9 cellular contexts compared by ENCODE assay signal in genomic region chr16:46949216-46949892, GRCh38. TPM values are rescaled to one million over a fixed set of nuclear protein-coding genes. Genes with fewer than 3 reads are reported as not detected.
DNase-seq lines count a peak whose midpoint lies in the region; ATAC-seq and TF ChIP-seq lines count a peak whose summit lies in the region.
"Had no signal": no experiment of that assay in that cellular context is flagged by ENCODE, and none has a peak within 500 bp of the region (broad histone marks: within the 10 kb centered on the region; RNA-seq: fewer than 3 reads in every experiment).

No MANE protein-coding gene starts in this region.

- intact Hi-C loops in naive thymus-derived CD4-positive, alpha-beta T cell (cut with micrococcal nuclease), result loop anchor here (2.0 to 5.0 kb wide), 2 partner anchors 87 to 193 kb away; partner anchors contain the start of gene NETO2 (in 2 of the 2)

- no peaks in the 10 kb centered on the region for H3K9me3 Mint-ChIP-seq in GM23338
- H3K9me3 Mint-ChIP-seq in activated T-cell treated with anti-CD3 and anti-CD28 coated beads, Interleukin-2, amount 50 U/mL, for 4 hours, result no peaks in the 10 kb centered on the region
- H3K9me3 Mint-ChIP-seq in naive thymus-derived CD4-positive, alpha-beta T cell, result no peaks in the 10 kb centered on the region

- H3K79me2 ChIP-seq in GM23338 (replicated peaks; ENCODE audit: insufficient read depth), result no peaks in the 10 kb centered on the region

- no peaks in the 10 kb centered on the region for H3K9me2 ChIP-seq in GM23338 (ENCODE audit: insufficient read depth)

- H4K20me1 ChIP-seq in GM23338 (replicated peaks; ENCODE audit: insufficient read depth), result no peaks in the 10 kb centered on the region

- no peak overlapping the region for H3K27ac ChIP-seq in GM23338 (ENCODE audit: low read depth)
- H3K27ac ChIP-seq in naive thymus-derived CD4-positive, alpha-beta T cell (ENCODE audit: low read depth, low read length), result no peak overlapping the region

- CTCF ChIA-PET in naive thymus-derived CD4-positive, alpha-beta T cell (lab: Charles Lee), result interaction anchor here (0.6 to 1.4 kb wide), 3 partner anchors 17 to 1216 kb away, joined by 4 to 6 read pairs (median 4); no protein-coding TSS in a partner anchor

- no peak overlapping the region for H3K27ac Mint-ChIP-seq in GM23338
- H3K27ac Mint-ChIP-seq in naive thymus-derived CD4-positive, alpha-beta T cell, result no peak overlapping the region

- no peaks in the 10 kb centered on the region for H3K27me3 ChIP-seq in GM23338 (ENCODE audit: insufficient read depth)
- no peaks in the 10 kb centered on the region for H3K27me3 ChIP-seq in naive thymus-derived CD4-positive, alpha-beta T cell (ENCODE audit: control insufficient read depth in 2 of 2, insufficient read depth in 2 of 2, low read length in 2 of 2)

- H3K27me3 Mint-ChIP-seq in GM23338 (ENCODE audit: insufficient read depth, low read depth, poor library complexity), result peaks cover 7% of the 10 kb centered on the region
- no peaks in the 10 kb centered on the region for H3K27me3 Mint-ChIP-seq in activated T-cell treated with anti-CD3 and anti-CD28 coated beads, Interleukin-2, amount 50 U/mL, for 4 hours (ENCODE audit: low read depth)
- no peaks in the 10 kb centered on the region for H3K27me3 Mint-ChIP-seq in naive thymus-derived CD4-positive, alpha-beta T cell

- no peak overlapping the region for H3K4me3 ChIP-seq in GM23338
- H3K4me3 ChIP-seq in naive thymus-derived CD4-positive, alpha-beta T cell (ENCODE audit: low read length), result no peak overlapping the region

- H3K4me2 ChIP-seq in GM23338, result no peak overlapping the region

- peak overlapping the region; percentile 32 for H2AFZ ChIP-seq in GM23338

- H3K4me1 ChIP-seq in GM23338 (ENCODE audit: insufficient read depth), result no peaks in the 10 kb centered on the region
- H3K4me1 ChIP-seq in naive thymus-derived CD4-positive, alpha-beta T cell (ENCODE audit: control insufficient read depth in 2 of 2, insufficient read depth in 2 of 2, low read length in 2 of 2), result no peaks in the 10 kb centered on the region

- H3K36me3 Mint-ChIP-seq in GM23338 (ENCODE audit: low read depth), result peaks cover 4% of the 10 kb centered on the region; the same call in 2 of the 3 replicates
- H3K36me3 Mint-ChIP-seq in activated T-cell treated with anti-CD3 and anti-CD28 coated beads, Interleukin-2, amount 50 U/mL, for 4 hours (ENCODE audit: insufficient read depth), result peaks cover 3% of the 10 kb centered on the region
- no peaks in the 10 kb centered on the region for H3K36me3 Mint-ChIP-seq in naive thymus-derived CD4-positive, alpha-beta T cell

- POLR2A ChIA-PET in naive thymus-derived CD4-positive, alpha-beta T cell (lab: Charles Lee), result no interaction called here

- H3K36me3 ChIP-seq in GM23338 (ENCODE audit: insufficient read depth), result no peaks in the 10 kb centered on the region
- no peaks in the 10 kb centered on the region for H3K36me3 ChIP-seq in naive thymus-derived CD4-positive, alpha-beta T cell (ENCODE audit: control insufficient read depth in 2 of 3, insufficient read depth in 3 of 3, low read length in 3 of 3)

- DNase-seq in GM23338 (ENCODE audit: low spot score) (no peak), superior temporal gyrus (ENCODE audit: extremely low spot score) (no peak)
- peak; percentile 10 for DNase-seq in activated T-cell treated with anti-CD3 and anti-CD28 coated beads, Interleukin-2, amount 50 U/mL, for 4 hours
- no peak for DNase-seq in naive thymus-derived CD4-positive, alpha-beta T cell
- DNase-seq: activated CD8-positive, alpha-beta memory T cell treated with anti-CD3 and anti-CD28 coated beads, Interleukin-2, amount 50 U/mL, for 48 hours; caudate nucleus had no signal

- H3K4me1 Mint-ChIP-seq in GM23338, result no peaks in the 10 kb centered on the region
- H3K4me1 Mint-ChIP-seq in activated T-cell treated with anti-CD3 and anti-CD28 coated beads, Interleukin-2, amount 50 U/mL, for 4 hours (ENCODE audit: low read depth), result peaks cover 7% of the 10 kb centered on the region
- peaks cover 0 to 6% (median 0%) of the 10 kb centered on the region in 7 donors for H3K4me1 Mint-ChIP-seq in naive thymus-derived CD4-positive, alpha-beta T cell

- H3F3A ChIP-seq in GM23338 (replicated peaks; ENCODE audit: low read depth), result no peaks in the 10 kb centered on the region

- ATAC-seq in GM18520 (IDR thresholded peaks at IDR 0.05; ENCODE audit: unreplicated experiment), result peak; percentile 81
- no peak for ATAC-seq in GM23338
- peak; percentile 81 to 87 for ATAC-seq in activated T-cell treated with anti-CD3 and anti-CD28 coated beads, Interleukin-2, amount 50 U/mL, for 4 hours
- ATAC-seq in naive thymus-derived CD4-positive, alpha-beta T cell, result peak; percentile 28
- no peak for ATAC-seq in GM19397 (IDR thresholded peaks at IDR 0.05; ENCODE audit: unreplicated experiment)
- no peak for ATAC-seq in GM18519 (IDR thresholded peaks at IDR 0.05; ENCODE audit: low FRiP score, unreplicated experiment)

- no peaks in the 10 kb centered on the region for H3K9me3 ChIP-seq in naive thymus-derived CD4-positive, alpha-beta T cell (ENCODE audit: control insufficient read depth in 2 of 3, low read length in 3 of 3)

- TF ChIP-seq CTCF in GM23338 (conservative IDR thresholded peaks at IDR 0.05; ENCODE audit: low read depth in 2 of 2), result no peak

- H3K4me3 Mint-ChIP-seq in GM23338, result no peak overlapping the region
- H3K4me3 Mint-ChIP-seq in activated T-cell treated with anti-CD3 and anti-CD28 coated beads, Interleukin-2, amount 50 U/mL, for 4 hours, result no peak overlapping the region
- H3K4me3 Mint-ChIP-seq in naive thymus-derived CD4-positive, alpha-beta T cell, result no peak overlapping the region

TF ChIP-seq in GM23338, 12 proteins besides CTCF, POLR2A, EP300 and RAD21 (continues in another document):
- TF ChIP-seq EZH2phosphoT487 (IDR thresholded peaks at IDR 0.05; ENCODE audit: unreplicated experiment) (no peak), ZNF331 (CRISPR knock-in tag; IDR thresholded peaks at IDR 0.05; ENCODE audit: low read depth) (no peak)
- TF ChIP-seq, protein P1, sequence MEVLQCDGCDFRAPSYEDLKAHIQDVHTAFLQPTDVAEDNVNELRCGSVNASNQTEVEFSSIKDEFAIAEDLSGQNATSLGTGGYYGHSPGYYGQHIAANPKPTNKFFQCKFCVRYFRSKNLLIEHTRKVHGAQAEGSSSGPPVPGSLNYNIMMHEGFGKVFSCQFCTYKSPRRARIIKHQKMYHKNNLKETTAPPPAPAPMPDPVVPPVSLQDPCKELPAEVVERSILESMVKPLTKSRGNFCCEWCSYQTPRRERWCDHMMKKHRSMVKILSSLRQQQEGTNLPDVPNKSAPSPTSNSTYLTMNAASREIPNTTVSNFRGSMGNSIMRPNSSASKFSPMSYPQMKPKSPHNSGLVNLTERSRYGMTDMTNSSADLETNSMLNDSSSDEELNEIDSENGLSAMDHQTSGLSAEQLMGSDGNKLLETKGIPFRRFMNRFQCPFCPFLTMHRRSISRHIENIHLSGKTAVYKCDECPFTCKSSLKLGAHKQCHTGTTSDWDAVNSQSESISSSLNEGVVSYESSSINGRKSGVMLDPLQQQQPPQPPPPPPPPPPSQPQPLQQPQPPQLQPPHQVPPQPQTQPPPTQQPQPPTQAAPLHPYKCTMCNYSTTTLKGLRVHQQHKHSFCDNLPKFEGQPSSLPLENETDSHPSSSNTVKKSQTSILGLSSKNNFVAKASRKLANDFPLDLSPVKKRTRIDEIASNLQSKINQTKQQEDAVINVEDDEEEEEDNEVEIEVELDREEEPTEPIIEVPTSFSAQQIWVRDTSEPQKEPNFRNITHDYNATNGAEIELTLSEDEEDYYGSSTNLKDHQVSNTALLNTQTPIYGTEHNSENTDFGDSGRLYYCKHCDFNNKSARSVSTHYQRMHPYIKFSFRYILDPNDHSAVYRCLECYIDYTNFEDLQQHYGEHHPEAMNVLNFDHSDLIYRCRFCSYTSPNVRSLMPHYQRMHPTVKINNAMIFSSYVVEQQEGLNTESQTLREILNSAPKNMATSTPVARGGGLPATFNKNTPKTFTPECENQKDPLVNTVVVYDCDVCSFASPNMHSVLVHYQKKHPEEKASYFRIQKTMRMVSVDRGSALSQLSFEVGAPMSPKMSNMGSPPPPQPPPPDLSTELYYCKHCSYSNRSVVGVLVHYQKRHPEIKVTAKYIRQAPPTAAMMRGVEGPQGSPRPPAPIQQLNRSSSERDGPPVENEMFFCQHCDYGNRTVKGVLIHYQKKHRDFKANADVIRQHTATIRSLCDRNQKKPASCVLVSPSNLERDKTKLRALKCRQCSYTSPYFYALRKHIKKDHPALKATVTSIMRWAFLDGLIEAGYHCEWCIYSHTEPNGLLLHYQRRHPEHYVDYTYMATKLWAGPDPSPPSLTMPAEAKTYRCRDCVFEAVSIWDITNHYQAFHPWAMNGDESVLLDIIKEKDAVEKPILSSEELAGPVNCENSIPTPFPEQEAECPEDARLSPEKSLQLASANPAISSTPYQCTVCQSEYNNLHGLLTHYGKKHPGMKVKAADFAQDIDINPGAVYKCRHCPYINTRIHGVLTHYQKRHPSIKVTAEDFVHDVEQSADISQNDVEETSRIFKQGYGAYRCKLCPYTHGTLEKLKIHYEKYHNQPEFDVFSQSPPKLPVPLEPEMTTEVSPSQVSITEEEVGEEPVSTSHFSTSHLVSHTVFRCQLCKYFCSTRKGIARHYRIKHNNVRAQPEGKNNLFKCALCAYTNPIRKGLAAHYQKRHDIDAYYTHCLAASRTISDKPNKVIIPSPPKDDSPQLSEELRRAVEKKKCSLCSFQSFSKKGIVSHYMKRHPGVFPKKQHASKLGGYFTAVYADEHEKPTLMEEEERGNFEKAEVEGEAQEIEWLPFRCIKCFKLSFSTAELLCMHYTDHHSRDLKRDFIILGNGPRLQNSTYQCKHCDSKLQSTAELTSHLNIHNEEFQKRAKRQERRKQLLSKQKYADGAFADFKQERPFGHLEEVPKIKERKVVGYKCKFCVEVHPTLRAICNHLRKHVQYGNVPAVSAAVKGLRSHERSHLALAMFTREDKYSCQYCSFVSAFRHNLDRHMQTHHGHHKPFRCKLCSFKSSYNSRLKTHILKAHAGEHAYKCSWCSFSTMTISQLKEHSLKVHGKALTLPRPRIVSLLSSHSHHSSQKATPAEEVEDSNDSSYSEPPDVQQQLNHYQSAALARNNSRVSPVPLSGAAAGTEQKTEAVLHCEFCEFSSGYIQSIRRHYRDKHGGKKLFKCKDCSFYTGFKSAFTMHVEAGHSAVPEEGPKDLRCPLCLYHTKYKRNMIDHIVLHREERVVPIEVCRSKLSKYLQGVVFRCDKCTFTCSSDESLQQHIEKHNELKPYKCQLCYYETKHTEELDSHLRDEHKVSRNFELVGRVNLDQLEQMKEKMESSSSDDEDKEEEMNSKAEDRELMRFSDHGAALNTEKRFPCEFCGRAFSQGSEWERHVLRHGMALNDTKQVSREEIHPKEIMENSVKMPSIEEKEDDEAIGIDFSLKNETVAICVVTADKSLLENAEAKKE (CRISPR knock-in tag; IDR thresholded peaks at IDR 0.05), result no peak

RNA-seq across cellular contexts. Expression of gene DNAJA2, which starts 24.1 kb away (rescaled TPM):
- total RNA-seq in GM23338 (2014; rRNA removed; shearing (Covaris generic)), result 94.5 and 99.2 TPM in 2 replicates
- 79.2 and 101 TPM in 2 replicates for polyA plus RNA-seq in GM23338 (2016; fragmentation: Nextera tagmentation; extraction: Ambion mirVana)
- total RNA-seq in activated T-cell treated with anti-CD3 and anti-CD28 coated beads, Interleukin-2, amount 50 U/mL, for 4 hours, result 100 to 1,000 TPM in 2 of 3 donors, 10 to 100 TPM in 1; 90.0 to 105 (median 102) TPM
- 10 to 100 TPM; 59.4 to 73.3 (median 60.9) TPM for total RNA-seq in naive thymus-derived CD4-positive, alpha-beta T cell
- polyA plus RNA-seq in naive thymus-derived CD4-positive, alpha-beta T cell, result 10 to 100 TPM; 69.2 to 98.2 TPM

Comparison
In these comparisons a context has a peak if more than half of its experiments do, and no peak if none do; other contexts are left out.
1. ATAC-seq: peak in GM18520 (single experiment), activated T-cell treated with anti-CD3 and anti-CD28 coated beads, Interleukin-2, amount 50 U/mL, for 4 hours (2 of 2) and naive thymus-derived CD4-positive, alpha-beta T cell (single experiment); none in GM23338 (single experiment), GM19397 (single experiment) and GM18519 (single experiment).